Comparison of ENCODE assay signal across 8 cellular contexts in the genomic region with DNA sequence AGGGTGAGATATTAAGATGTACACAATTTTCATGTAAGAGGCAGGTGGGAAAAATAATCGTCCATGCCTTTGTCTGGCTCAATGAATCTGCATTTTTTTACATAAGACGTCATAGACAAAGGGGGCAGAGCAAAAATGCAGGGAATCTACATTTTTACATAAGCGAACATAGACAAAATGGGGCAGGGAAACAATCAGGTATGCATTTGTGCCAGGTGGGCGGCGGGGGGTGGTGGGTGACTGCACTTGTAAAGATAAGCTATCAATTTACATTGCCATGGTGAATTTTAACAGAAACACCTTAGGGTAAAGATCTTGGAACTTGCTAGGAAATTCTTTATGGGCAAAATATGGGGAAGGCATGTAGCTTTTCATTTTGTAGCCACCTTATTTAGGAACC.
"Had no signal": no experiment of that assay in that cellular context is flagged by ENCODE, and none has a peak within 500 bp of the region (broad histone marks: within the 10 kb centered on the region; RNA-seq: fewer than 3 reads in every experiment).

No MANE protein-coding gene starts in this region.

- H3K27me3 Mint-ChIP-seq: IgD-negative memory B cell had no signal

- H3K4me1 Mint-ChIP-seq: IgD-negative memory B cell had no signal

- H3K36me3 ChIP-seq: HAP-1 had no signal

- H3K4me1 ChIP-seq: HAP-1 had no signal

- H3K9me3 Mint-ChIP-seq: IgD-negative memory B cell had no signal

- H3K27ac ChIP-seq: HL-60 had no signal

- H3K9me3 ChIP-seq: HAP-1 had no signal

- DNase-seq: GOT3, H7, HFFc6 had no signal

- ATAC-seq: HCT116, HepG2 had no signal

- FAIRE-seq: HepG2 had no signal

- H3K4me3 ChIP-seq: HAP-1 had no signal

- H3K36me3 Mint-ChIP-seq: IgD-negative memory B cell had no signal

- H3K4me3 Mint-ChIP-seq: HFFc6, IgD-negative memory B cell had no signal

- H3K27ac Mint-ChIP-seq: HFFc6, IgD-negative memory B cell had no signal
